1 cellular context compared by ENCODE assay signal in genomic region chr15:90929709-90930019, GRCh38.
TF ChIP-seq lines count a peak whose summit lies in the region.

No MANE protein-coding gene starts in this region.

TF ChIP-seq in GM23338, 12 proteins besides CTCF, POLR2A, EP300 and RAD21 (continued from another document):
- TF ChIP-seq ZNF462 (CRISPR knock-in tag; IDR thresholded peaks at IDR 0.05) (no peak), EZH2 (IDR thresholded peaks at IDR 0.05; ENCODE audit: low read depth, unreplicated experiment) (no peak), NANOG (IDR thresholded peaks at IDR 0.05; ENCODE audit: borderline replicate concordance) (no peak), STAT1 (IDR thresholded peaks at IDR 0.05; ENCODE audit: unreplicated experiment) (no peak), REST (IDR thresholded peaks at IDR 0.05; ENCODE audit: unreplicated experiment) (no peak), ZNF114 (CRISPR knock-in tag; IDR thresholded peaks at IDR 0.05) (no peak)
